Comparison of ENCODE assay signal across 1 cellular context in genomic region chr10:24432478-24433416, GRCh38.
TF ChIP-seq lines count a peak whose summit lies in the region.

No MANE protein-coding gene starts in this region.

TF ChIP-seq in HepG2, 621 proteins besides CTCF, POLR2A, EP300 and RAD21 (continued from another document):
- TF ChIP-seq FUBP1 (CRISPR knock-in tag; IDR thresholded peaks at IDR 0.05; ENCODE audit: borderline replicate concordance) (no peak), ATM (IDR thresholded peaks at IDR 0.05; ENCODE audit: borderline replicate concordance) (no peak), ZNF607 (CRISPR knock-in tag; IDR thresholded peaks at IDR 0.05; ENCODE audit: borderline replicate concordance) (no peak), ZNF10 (CRISPR knock-in tag; IDR thresholded peaks at IDR 0.05; ENCODE audit: borderline replicate concordance, low read depth) (no peak), POGZ (CRISPR knock-in tag; IDR thresholded peaks at IDR 0.05) (no peak), TFE3 (CRISPR knock-in tag; IDR thresholded peaks at IDR 0.05) (no peak), TFDP1 (CRISPR knock-in tag; IDR thresholded peaks at IDR 0.05; ENCODE audit: borderline replicate concordance) (no peak), ATF7 (IDR thresholded peaks at IDR 0.05) (peak; percentile 41; the same call in 1 of the 2 replicates), ATF7 (CRISPR knock-in tag; IDR thresholded peaks at IDR 0.05) (no peak), ZNF318 (CRISPR knock-in tag; IDR thresholded peaks at IDR 0.05) (no peak), ZFP90 (CRISPR knock-in tag; IDR thresholded peaks at IDR 0.05; ENCODE audit: borderline replicate concordance) (peak; percentile 60; the same call in 1 of the 2 replicates), CSRNP2 (CRISPR knock-in tag; conservative IDR thresholded peaks at IDR 0.05; ENCODE audit: low read depth) (no peak), ZNF121 (CRISPR knock-in tag; IDR thresholded peaks at IDR 0.05) (peak; percentile 88), TEAD3 (CRISPR knock-in tag; optimal IDR thresholded peaks at IDR 0.05; ENCODE audit: borderline replicate concordance) (peak; percentile 76), ZNF530 (CRISPR knock-in tag; IDR thresholded peaks at IDR 0.05; ENCODE audit: low read depth) (no peak), ZKSCAN1 (IDR thresholded peaks at IDR 0.05; ENCODE audit: low read length) (no peak), ZNF777 (CRISPR knock-in tag; IDR thresholded peaks at IDR 0.05) (no peak), ZFP91 (CRISPR knock-in tag; IDR thresholded peaks at IDR 0.05; ENCODE audit: borderline replicate concordance) (no peak), TCF7 (IDR thresholded peaks at IDR 0.05; ENCODE audit: low read depth) (0 out of 2 replicates have a peak, but pooled peaks have one; percentile 20), ZNF672 (CRISPR knock-in tag; IDR thresholded peaks at IDR 0.05) (no peak)
